Comparison of ENCODE assay signal across 1 cellular context in genomic region chr2:227414846-227415245, GRCh38.
TF ChIP-seq lines count a peak whose summit lies in the region.

No MANE protein-coding gene starts in this region.

TF ChIP-seq in HepG2, 621 proteins besides CTCF, POLR2A, EP300 and RAD21:
- TF ChIP-seq ZNF143 (CRISPR knock-in tag; IDR thresholded peaks at IDR 0.05) (no peak), RARA (CRISPR knock-in tag; IDR thresholded peaks at IDR 0.05) (peak; percentile 49), XBP1 (CRISPR knock-in tag; IDR thresholded peaks at IDR 0.05) (no peak), SOX13 (IDR thresholded peaks at IDR 0.05) (no peak), SOX13 (CRISPR knock-in tag; conservative IDR thresholded peaks at IDR 0.05 in 1 of 2, IDR thresholded peaks at IDR 0.05 in 1 of 2) (peak in 1 of 2 experiments; percentile 44; a peak in 2 of 4 replicates), KDM1A (CRISPR knock-in tag; IDR thresholded peaks at IDR 0.05) (no peak), SNRNP70 (IDR thresholded peaks at IDR 0.05; ENCODE audit: low read depth, low read length) (no peak), ZNF724P (CRISPR knock-in tag; IDR thresholded peaks at IDR 0.05; ENCODE audit: borderline replicate concordance) (no peak), ZNF503 (CRISPR knock-in tag; IDR thresholded peaks at IDR 0.05) (no peak), LCORL (IDR thresholded peaks at IDR 0.05) (peak; percentile 46; the same call in 1 of the 2 replicates), LCORL (CRISPR knock-in tag; IDR thresholded peaks at IDR 0.05) (no peak), SOX5 (CRISPR knock-in tag; IDR thresholded peaks at IDR 0.05; ENCODE audit: borderline replicate concordance) (0 out of 2 replicates have a peak, but pooled peaks have one; percentile 15), FOSL2 (CRISPR knock-in tag; IDR thresholded peaks at IDR 0.05) (peak; percentile 88), ZNF720 (CRISPR knock-in tag; IDR thresholded peaks at IDR 0.05) (no peak), RXRA (CRISPR knock-in tag; IDR thresholded peaks at IDR 0.05) (peak; percentile 30; the same call in 1 of the 2 replicates), PRDM4 (CRISPR knock-in tag; IDR thresholded peaks at IDR 0.05; ENCODE audit: borderline replicate concordance) (no peak), NFYB (CRISPR knock-in tag; IDR thresholded peaks at IDR 0.05) (0 out of 2 replicates have a peak, but pooled peaks have one; percentile 21), ZEB1 (IDR thresholded peaks at IDR 0.05; ENCODE audit: insufficient replicate concordance, low read depth) (peak; percentile 55), ZBTB37 (CRISPR knock-in tag; IDR thresholded peaks at IDR 0.05) (0 out of 2 replicates have a peak, but pooled peaks have one; percentile 53), ZNF773 (CRISPR knock-in tag; IDR thresholded peaks at IDR 0.05; ENCODE audit: borderline replicate concordance) (no peak), CEBPB (IDR thresholded peaks at IDR 0.05; ENCODE audit: borderline replicate concordance, low read depth, low read length) (peak; percentile 64), IKZF1 (IDR thresholded peaks at IDR 0.05) (no peak), GATAD1 (CRISPR knock-in tag; IDR thresholded peaks at IDR 0.05) (no peak), PRPF4 (IDR thresholded peaks at IDR 0.05; ENCODE audit: low read depth, low read length, poor library complexity, severe bottlenecking) (no peak), IRF2 (CRISPR knock-in tag; IDR thresholded peaks at IDR 0.05) (no peak), ARID5B (CRISPR knock-in tag; IDR thresholded peaks at IDR 0.05) (peak; percentile 41; the same call in 1 of the 2 replicates), TEAD3 (CRISPR knock-in tag; optimal IDR thresholded peaks at IDR 0.05; ENCODE audit: borderline replicate concordance) (peak; percentile 47), ZNF607 (CRISPR knock-in tag; IDR thresholded peaks at IDR 0.05; ENCODE audit: borderline replicate concordance) (no peak), TEF (CRISPR knock-in tag; IDR thresholded peaks at IDR 0.05) (no peak), ZNF3 (CRISPR knock-in tag; IDR thresholded peaks at IDR 0.05) (no peak), NR2F6 (IDR thresholded peaks at IDR 0.05) (no peak), NR2F6 (CRISPR knock-in tag; IDR thresholded peaks at IDR 0.05) (peak; percentile 60; the same call in 1 of the 2 replicates), ZNF644 (CRISPR knock-in tag; IDR thresholded peaks at IDR 0.05; ENCODE audit: low read depth) (peak; percentile 59; the same call in 1 of the 2 replicates), SOX6 (IDR thresholded peaks at IDR 0.05) (no peak), SOX6 (CRISPR knock-in tag; IDR thresholded peaks at IDR 0.05) (peak; percentile 20; the same call in 1 of the 2 replicates), ZNF335 (CRISPR knock-in tag; IDR thresholded peaks at IDR 0.05) (no peak)
- TF ChIP-seq, protein P1, sequence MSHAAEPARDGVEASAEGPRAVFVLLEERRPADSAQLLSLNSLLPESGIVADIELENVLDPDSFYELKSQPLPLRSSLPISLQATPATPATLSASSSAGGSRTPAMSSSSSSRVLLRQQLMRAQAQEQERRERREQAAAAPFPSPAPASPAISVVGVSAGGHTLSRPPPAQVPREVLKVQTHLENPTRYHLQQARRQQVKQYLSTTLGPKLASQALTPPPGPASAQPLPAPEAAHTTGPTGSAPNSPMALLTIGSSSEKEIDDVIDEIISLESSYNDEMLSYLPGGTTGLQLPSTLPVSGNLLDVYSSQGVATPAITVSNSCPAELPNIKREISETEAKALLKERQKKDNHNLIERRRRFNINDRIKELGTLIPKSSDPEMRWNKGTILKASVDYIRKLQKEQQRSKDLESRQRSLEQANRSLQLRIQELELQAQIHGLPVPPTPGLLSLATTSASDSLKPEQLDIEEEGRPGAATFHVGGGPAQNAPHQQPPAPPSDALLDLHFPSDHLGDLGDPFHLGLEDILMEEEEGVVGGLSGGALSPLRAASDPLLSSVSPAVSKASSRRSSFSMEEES (CRISPR knock-in tag; IDR thresholded peaks at IDR 0.05) = no peak
- TF ChIP-seq, protein P2, sequence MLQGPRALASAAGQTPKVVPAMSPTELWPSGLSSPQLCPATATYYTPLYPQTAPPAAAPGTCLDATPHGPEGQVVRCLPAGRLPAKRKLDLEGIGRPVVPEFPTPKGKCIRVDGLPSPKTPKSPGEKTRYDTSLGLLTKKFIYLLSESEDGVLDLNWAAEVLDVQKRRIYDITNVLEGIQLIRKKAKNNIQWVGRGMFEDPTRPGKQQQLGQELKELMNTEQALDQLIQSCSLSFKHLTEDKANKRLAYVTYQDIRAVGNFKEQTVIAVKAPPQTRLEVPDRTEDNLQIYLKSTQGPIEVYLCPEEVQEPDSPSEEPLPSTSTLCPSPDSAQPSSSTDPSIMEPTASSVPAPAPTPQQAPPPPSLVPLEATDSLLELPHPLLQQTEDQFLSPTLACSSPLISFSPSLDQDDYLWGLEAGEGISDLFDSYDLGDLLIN (CRISPR knock-in tag; IDR thresholded peaks at IDR 0.05; ENCODE audit: borderline replicate concordance) = no peak
- TF ChIP-seq, protein P3, sequence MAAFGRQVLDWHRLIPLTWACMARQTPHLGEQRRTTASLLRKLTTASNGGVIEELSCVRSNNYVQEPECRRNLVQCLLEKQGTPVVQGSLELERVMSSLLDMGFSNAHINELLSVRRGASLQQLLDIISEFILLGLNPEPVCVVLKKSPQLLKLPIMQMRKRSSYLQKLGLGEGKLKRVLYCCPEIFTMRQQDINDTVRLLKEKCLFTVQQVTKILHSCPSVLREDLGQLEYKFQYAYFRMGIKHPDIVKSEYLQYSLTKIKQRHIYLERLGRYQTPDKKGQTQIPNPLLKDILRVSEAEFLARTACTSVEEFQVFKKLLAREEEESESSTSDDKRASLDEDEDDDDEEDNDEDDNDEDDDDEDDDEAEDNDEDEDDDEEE (CRISPR knock-in tag; IDR thresholded peaks at IDR 0.05) = no peak
- TF ChIP-seq, protein P4, sequence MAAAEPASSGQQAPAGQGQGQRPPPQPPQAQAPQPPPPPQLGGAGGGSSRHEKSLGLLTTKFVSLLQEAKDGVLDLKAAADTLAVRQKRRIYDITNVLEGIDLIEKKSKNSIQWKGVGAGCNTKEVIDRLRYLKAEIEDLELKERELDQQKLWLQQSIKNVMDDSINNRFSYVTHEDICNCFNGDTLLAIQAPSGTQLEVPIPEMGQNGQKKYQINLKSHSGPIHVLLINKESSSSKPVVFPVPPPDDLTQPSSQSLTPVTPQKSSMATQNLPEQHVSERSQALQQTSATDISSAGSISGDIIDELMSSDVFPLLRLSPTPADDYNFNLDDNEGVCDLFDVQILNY (CRISPR knock-in tag; conservative IDR thresholded peaks at IDR 0.05) = no peak
- TF ChIP-seq, protein P5, sequence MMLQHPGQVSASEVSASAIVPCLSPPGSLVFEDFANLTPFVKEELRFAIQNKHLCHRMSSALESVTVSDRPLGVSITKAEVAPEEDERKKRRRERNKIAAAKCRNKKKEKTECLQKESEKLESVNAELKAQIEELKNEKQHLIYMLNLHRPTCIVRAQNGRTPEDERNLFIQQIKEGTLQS (CRISPR knock-in tag; IDR thresholded peaks at IDR 0.05) = peak; percentile 63; the same call in 1 of the 2 replicates
- TF ChIP-seq, protein P6, sequence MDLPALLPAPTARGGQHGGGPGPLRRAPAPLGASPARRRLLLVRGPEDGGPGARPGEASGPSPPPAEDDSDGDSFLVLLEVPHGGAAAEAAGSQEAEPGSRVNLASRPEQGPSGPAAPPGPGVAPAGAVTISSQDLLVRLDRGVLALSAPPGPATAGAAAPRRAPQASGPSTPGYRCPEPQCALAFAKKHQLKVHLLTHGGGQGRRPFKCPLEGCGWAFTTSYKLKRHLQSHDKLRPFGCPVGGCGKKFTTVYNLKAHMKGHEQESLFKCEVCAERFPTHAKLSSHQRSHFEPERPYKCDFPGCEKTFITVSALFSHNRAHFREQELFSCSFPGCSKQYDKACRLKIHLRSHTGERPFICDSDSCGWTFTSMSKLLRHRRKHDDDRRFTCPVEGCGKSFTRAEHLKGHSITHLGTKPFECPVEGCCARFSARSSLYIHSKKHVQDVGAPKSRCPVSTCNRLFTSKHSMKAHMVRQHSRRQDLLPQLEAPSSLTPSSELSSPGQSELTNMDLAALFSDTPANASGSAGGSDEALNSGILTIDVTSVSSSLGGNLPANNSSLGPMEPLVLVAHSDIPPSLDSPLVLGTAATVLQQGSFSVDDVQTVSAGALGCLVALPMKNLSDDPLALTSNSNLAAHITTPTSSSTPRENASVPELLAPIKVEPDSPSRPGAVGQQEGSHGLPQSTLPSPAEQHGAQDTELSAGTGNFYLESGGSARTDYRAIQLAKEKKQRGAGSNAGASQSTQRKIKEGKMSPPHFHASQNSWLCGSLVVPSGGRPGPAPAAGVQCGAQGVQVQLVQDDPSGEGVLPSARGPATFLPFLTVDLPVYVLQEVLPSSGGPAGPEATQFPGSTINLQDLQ (CRISPR knock-in tag; IDR thresholded peaks at IDR 0.05) = no peak
- TF ChIP-seq, protein P7, sequence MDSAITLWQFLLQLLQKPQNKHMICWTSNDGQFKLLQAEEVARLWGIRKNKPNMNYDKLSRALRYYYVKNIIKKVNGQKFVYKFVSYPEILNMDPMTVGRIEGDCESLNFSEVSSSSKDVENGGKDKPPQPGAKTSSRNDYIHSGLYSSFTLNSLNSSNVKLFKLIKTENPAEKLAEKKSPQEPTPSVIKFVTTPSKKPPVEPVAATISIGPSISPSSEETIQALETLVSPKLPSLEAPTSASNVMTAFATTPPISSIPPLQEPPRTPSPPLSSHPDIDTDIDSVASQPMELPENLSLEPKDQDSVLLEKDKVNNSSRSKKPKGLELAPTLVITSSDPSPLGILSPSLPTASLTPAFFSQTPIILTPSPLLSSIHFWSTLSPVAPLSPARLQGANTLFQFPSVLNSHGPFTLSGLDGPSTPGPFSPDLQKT (CRISPR knock-in tag; IDR thresholded peaks at IDR 0.05; ENCODE audit: borderline replicate concordance) = no peak
